In the genomic region with DNA sequence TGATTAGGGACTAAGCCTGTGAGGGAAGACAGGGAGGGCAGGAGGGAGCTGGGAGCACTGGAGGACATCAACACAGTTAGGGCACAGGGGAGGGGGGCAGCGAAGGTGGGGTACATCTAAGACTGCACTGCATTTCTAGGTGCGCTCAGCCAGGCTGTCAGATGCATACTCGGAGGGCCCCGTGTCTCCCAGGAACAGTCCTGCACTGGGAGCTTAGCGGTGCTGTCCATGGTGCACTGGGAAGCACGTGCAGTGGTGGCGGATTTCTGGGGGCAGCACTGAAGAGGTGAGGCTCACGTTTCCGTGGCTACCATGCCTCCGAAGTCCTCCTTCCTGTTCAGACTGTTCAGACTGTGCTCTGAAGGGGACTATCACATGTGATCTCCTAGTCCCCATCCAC, we compare ENCODE assay signal across 18 cellular contexts. TPM values are rescaled to one million over a fixed set of nuclear protein-coding genes. Genes with fewer than 3 reads are reported as not detected.
DNase-seq lines count a peak whose midpoint lies in the region; TF ChIP-seq lines count a peak whose summit lies in the region.
"Had no signal": no experiment of that assay in that cellular context is flagged by ENCODE, and none has a peak within 500 bp of the region (broad histone marks: within the 10 kb centered on the region; RNA-seq: fewer than 3 reads in every experiment).

No MANE protein-coding gene starts in this region.

- no peak overlapping the region for H3K4me3 ChIP-seq in vagina
- no peak overlapping the region for H3K4me3 ChIP-seq in prostate gland

- H3K9me3 ChIP-seq in vagina (peaks cover 5% of the 10 kb centered on the region), prostate gland (no peaks in the 10 kb centered on the region)

- TF ChIP-seq EP300 in Ishikawa (IDR thresholded peaks at IDR 0.05; ENCODE audit: borderline replicate concordance): no peak

- H3K36me3 ChIP-seq in vagina: peaks cover 0 to 20% of the 10 kb centered on the region in 2 donors
- H3K36me3 ChIP-seq in prostate gland: peaks cover 0 to 7% of the 10 kb centered on the region in 2 donors

- intact Hi-C loops in vagina (cut with DNase I) (no loop called here), prostate gland (cut with DNase I) (no loop called here)

- WGBS in prostate gland: 63% methylated on average over 10 of the region's 10 CpGs

- no peaks in the 10 kb centered on the region for H3K27me3 ChIP-seq in vagina
- no peaks in the 10 kb centered on the region for H3K27me3 ChIP-seq in prostate gland (replicated peaks; ENCODE audit: insufficient read depth)

- peak; percentile 11 for DNase-seq in activated CD8-positive, alpha-beta memory T cell treated with anti-CD3 and anti-CD28 coated beads for 24 hours
- no peak for DNase-seq in activated CD8-positive, alpha-beta memory T cell treated with anti-CD3 and anti-CD28 coated beads, Interleukin-2, amount 50 U/mL, for 48 hours
- DNase-seq in left kidney (ENCODE audit: low read depth, low spot score) (peak; percentile 75), vagina (ENCODE audit: extremely low spot score in 2 of 2) (peak; percentile 44 to 84), NCI-H2029 treated with DMSO at 0.1 percent for 48 hours (lab: John Stamatoyannopoulos, UW) (no peak), prostate gland (ENCODE audit: low spot score) (no peak)
- DNase-seq: AML-193; CD4-positive, CD25-positive, alpha-beta regulatory T cell; DND-41; GF-D8; GOT3; Kasumi-1; NCI-H1105 treated with DMSO at 0.1 percent for 48 hours; NCI-H1930; NCI-H510A treated with DMSO at 0.1 percent for 48 hours; NK-92 treated with Interleukin-12 subunit alpha and Interleukin-12 subunit beta, amount 100 ng/mL, for 24 hours; OCI-M1 had no signal

- TF ChIP-seq CTCF in vagina (IDR thresholded peaks at IDR 0.05) (no peak), prostate gland (IDR thresholded peaks at IDR 0.05) (no peak)

- TF ChIP-seq POLR2A in vagina (IDR thresholded peaks at IDR 0.05): no peak
- TF ChIP-seq POLR2A in prostate gland (IDR thresholded peaks at IDR 0.05): no peak

- no peak overlapping the region for H3K27ac ChIP-seq in vagina
- H3K27ac ChIP-seq in prostate gland: no peak overlapping the region

- no peak for TF ChIP-seq RAD21 in Ishikawa (IDR thresholded peaks at IDR 0.05; ENCODE audit: low read depth)

- no peaks in the 10 kb centered on the region for H3K4me1 ChIP-seq in vagina
- H3K4me1 ChIP-seq in prostate gland (replicated peaks): no peaks in the 10 kb centered on the region

TF ChIP-seq in Ishikawa, 13 proteins besides CTCF, POLR2A, EP300 and RAD21:
- TF ChIP-seq REST (IDR thresholded peaks at IDR 0.05; ENCODE audit: low read depth) (peak; percentile 75), USF1 (IDR thresholded peaks at IDR 0.05) (no peak), TCF12 (IDR thresholded peaks at IDR 0.05; ENCODE audit: low read depth) (no peak)

RNA-seq across cellular contexts. Expression of gene ROPN1B, which starts 54.4 kb away (rescaled TPM):
- total RNA-seq in vagina (not detected), prostate gland (10 to 100 TPM in 1 of 2 donors, 1 to 10 TPM in 1; 2.2 to 27.8 TPM)
- total RNA-seq: CD4-positive, CD25-positive, alpha-beta regulatory T cell had no signal

Comparison
In these comparisons a context has a peak if more than half of its experiments do, and no peak if none do; other contexts are left out.
1. DNase-seq: peak in activated CD8-positive, alpha-beta memory T cell treated with anti-CD3 and anti-CD28 coated beads for 24 hours (single experiment), left kidney (single experiment) and vagina (2 of 2); none in activated CD8-positive, alpha-beta memory T cell treated with anti-CD3 and anti-CD28 coated beads, Interleukin-2, amount 50 U/mL, for 48 hours (single experiment), NCI-H2029 treated with DMSO at 0.1 percent for 48 hours (single experiment) and prostate gland (single experiment).